28 cellular contexts compared by ENCODE assay signal in the genomic region with DNA sequence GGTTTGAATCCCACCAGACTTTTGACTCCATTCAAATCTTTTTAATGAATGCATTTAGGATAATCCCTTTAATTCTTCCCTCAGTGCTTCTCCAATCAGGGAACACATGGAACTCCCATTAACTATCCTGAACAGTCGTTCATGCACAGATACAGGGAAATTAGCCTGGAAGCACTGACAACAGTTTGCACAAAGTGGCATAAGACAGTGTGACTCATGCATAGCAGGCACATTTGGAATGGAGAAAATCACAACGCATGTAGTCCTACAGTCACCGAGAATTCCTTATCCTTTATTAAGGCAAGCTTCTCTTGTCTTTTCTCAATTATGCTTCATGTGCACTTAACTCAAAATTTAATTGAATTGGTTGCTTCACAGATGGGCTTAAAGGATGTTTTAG.
"Had no signal": no experiment of that assay in that cellular context is flagged by ENCODE, and none has a peak within 500 bp of the region (broad histone marks: within the 10 kb centered on the region; RNA-seq: fewer than 3 reads in every experiment).

No MANE protein-coding gene starts in this region.

- H3K27me3 Mint-ChIP-seq: activated CD4-positive, alpha-beta memory T cell treated with anti-CD3 and anti-CD28 coated beads for 36 hours; activated CD4-positive, alpha-beta T cell treated with anti-CD3 and anti-CD28 coated beads, Interleukin-2, amount 10 ng/mL, durations not matched to agents 7 days and 5 days; activated naive CD8-positive, alpha-beta T cell treated with anti-CD3 and anti-CD28 coated beads, Interleukin-2, amount 50 U/mL, for 24 hours; brain; T-cell had no signal

- H3K9me3 Mint-ChIP-seq: activated CD4-positive, alpha-beta memory T cell treated with anti-CD3 and anti-CD28 coated beads for 36 hours; activated CD4-positive, alpha-beta T cell treated with anti-CD3 and anti-CD28 coated beads, Interleukin-2, amount 10 ng/mL, durations not matched to agents 7 days and 5 days; activated naive CD4-positive, alpha-beta T cell treated with anti-CD3 and anti-CD28 coated beads, Interleukin-2, amount 50 U/mL, for 72 hours; activated naive CD8-positive, alpha-beta T cell treated with anti-CD3 and anti-CD28 coated beads, Interleukin-2, amount 50 U/mL, for 24 hours; activated T-cell treated with anti-CD3 and anti-CD28 coated beads, Interleukin-2, amount 50 U/mL, for 4 hours; T-cell had no signal

- DNase-seq: activated CD4-positive, alpha-beta memory T cell treated with anti-CD3 and anti-CD28 coated beads for 36 hours; activated CD4-positive, alpha-beta T cell treated with anti-CD3 and anti-CD28 coated beads, Interleukin-2, amount 10 ng/mL, durations not matched to agents 7 days and 5 days; activated CD4-positive, CD25-positive, alpha-beta regulatory T cell; activated CD8-positive, alpha-beta memory T cell treated with anti-CD3 and anti-CD28 coated beads for 24 hours; activated effector memory CD4-positive, alpha-beta T cell treated with anti-CD3 and anti-CD28 coated beads, Interleukin-2, amount 50 U/mL, for 16 hours; activated naive CD4-positive, alpha-beta T cell treated with Interleukin-2 at 50 U/mL for 16 hours; activated naive CD8-positive, alpha-beta T cell treated with anti-CD3 and anti-CD28 coated beads, Interleukin-2, amount 50 U/mL, for 24 hours; activated T-cell treated with anti-CD3 and anti-CD28 coated beads, Interleukin-2, amount 50 U/mL, for 4 hours; amniotic stem cell; MG63; MV-4-11; NCI-H1092 treated with DMSO at 0.1 percent for 48 hours; NCI-H1417 treated with DMSO at 0.1 percent for 48 hours; NCI-H1694 treated with DMSO at 0.1 percent for 48 hours; NCI-H2029 treated with DMSO at 0.1 percent for 48 hours; NCI-H446 treated with DMSO at 0.1 percent for 48 hours; NCI-H524 treated with DMSO at 0.1 percent for 48 hours; NCI-H748 treated with DMSO at 0.1 percent for 48 hours; RPMI8226; T-cell; T-helper 2 cell; T1000 had no signal

- H3K36me3 ChIP-seq: ascending aorta, MG63 had no signal

- H3K27ac Mint-ChIP-seq: activated CD4-positive, alpha-beta memory T cell treated with anti-CD3 and anti-CD28 coated beads for 36 hours; activated CD4-positive, alpha-beta T cell treated with anti-CD3 and anti-CD28 coated beads, Interleukin-2, amount 10 ng/mL, durations not matched to agents 7 days and 5 days; activated naive CD4-positive, alpha-beta T cell treated with anti-CD3 and anti-CD28 coated beads, Interleukin-2, amount 50 U/mL, for 72 hours; activated naive CD8-positive, alpha-beta T cell treated with anti-CD3 and anti-CD28 coated beads, Interleukin-2, amount 50 U/mL, for 24 hours; T-cell had no signal

- ATAC-seq: activated naive CD4-positive, alpha-beta T cell treated with anti-CD3 and anti-CD28 coated beads, Interleukin-2, amount 50 U/mL, for 72 hours; activated naive CD8-positive, alpha-beta T cell treated with anti-CD3 and anti-CD28 coated beads, Interleukin-2, amount 50 U/mL, for 24 hours; activated T-cell treated with anti-CD3 and anti-CD28 coated beads, Interleukin-2, amount 50 U/mL, for 4 hours; Right ventricle myocardium inferior; T-cell had no signal

- H3K27me3 ChIP-seq: ascending aorta, MG63 had no signal

- H3K4me3 ChIP-seq: ascending aorta, MG63, SK-N-MC had no signal

- H3K4me1 ChIP-seq: ascending aorta had no signal

- H3K36me3 Mint-ChIP-seq: activated CD4-positive, alpha-beta memory T cell treated with anti-CD3 and anti-CD28 coated beads for 36 hours; activated naive CD4-positive, alpha-beta T cell treated with anti-CD3 and anti-CD28 coated beads, Interleukin-2, amount 50 U/mL, for 72 hours; brain; T-cell had no signal

- H3K4me1 Mint-ChIP-seq: activated CD4-positive, alpha-beta T cell treated with anti-CD3 and anti-CD28 coated beads, Interleukin-2, amount 10 ng/mL, durations not matched to agents 7 days and 5 days; activated naive CD8-positive, alpha-beta T cell treated with anti-CD3 and anti-CD28 coated beads, Interleukin-2, amount 50 U/mL, for 24 hours; T-cell had no signal

- H3K4me3 Mint-ChIP-seq: activated CD4-positive, alpha-beta memory T cell treated with anti-CD3 and anti-CD28 coated beads for 36 hours; activated CD4-positive, alpha-beta T cell treated with anti-CD3 and anti-CD28 coated beads, Interleukin-2, amount 10 ng/mL, durations not matched to agents 7 days and 5 days; activated naive CD8-positive, alpha-beta T cell treated with anti-CD3 and anti-CD28 coated beads, Interleukin-2, amount 50 U/mL, for 24 hours; activated T-cell treated with anti-CD3 and anti-CD28 coated beads, Interleukin-2, amount 50 U/mL, for 4 hours; brain; T-cell had no signal

- H3K27ac ChIP-seq: ascending aorta, SK-N-MC, VCaP had no signal

- H3K9me3 ChIP-seq: ascending aorta, MG63 had no signal
